In genomic region chr4:183860726-183861125, GRCh38 we compare ENCODE assay signal across 1 cellular context.
TF ChIP-seq lines count a peak whose summit lies in the region.

No MANE protein-coding gene starts in this region.

TF ChIP-seq in WTC11, 78 proteins besides CTCF, POLR2A, EP300 and RAD21 (continued from another document):
- TF ChIP-seq AR (CRISPR knock-in tag; IDR thresholded peaks at IDR 0.05) (no peak), SP1 (CRISPR knock-in tag; conservative IDR thresholded peaks at IDR 0.05) (no peak), ATF6 (CRISPR knock-in tag; IDR thresholded peaks at IDR 0.05) (no peak), E2F4 (CRISPR knock-in tag; IDR thresholded peaks at IDR 0.05; ENCODE audit: borderline replicate concordance, low read depth) (no peak), NFE2L1 (CRISPR knock-in tag; IDR thresholded peaks at IDR 0.05) (no peak)
TF ChIP-seq in WTC11: peak in this region for 0.
